Comparison of ENCODE assay signal across 7 cellular contexts in the genomic region with DNA sequence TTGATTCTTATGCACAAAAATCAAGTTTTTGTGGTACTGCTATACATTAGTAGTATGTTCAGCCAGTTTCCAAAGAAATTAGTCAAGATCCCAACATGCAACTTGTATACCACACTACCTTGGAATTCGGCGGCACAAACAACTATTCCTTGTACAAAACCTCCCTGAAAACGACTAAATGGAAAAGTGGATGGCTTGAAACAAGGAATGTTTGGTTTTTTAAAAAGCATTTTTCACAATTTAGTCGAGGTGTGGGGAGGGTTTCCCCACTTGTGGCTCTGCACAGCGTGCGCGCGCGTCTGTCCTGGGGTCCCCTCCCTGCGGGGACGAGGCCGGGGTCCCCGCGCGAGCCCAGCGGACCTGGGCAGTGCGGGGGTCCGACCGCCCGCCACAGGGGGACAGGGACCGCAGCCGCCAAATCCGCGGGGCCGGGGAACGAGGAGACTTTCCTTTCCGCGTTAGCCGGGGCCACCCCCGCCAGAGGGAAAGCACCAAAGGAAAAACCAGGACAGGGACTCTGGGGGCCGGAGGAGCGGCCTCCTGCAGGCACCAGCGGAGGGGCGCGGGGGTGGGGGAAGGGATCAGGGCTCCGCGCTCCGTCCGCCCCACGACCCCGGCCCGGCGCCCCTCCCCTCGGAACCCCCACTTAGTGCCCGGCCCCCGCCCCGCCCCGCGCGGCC. TPM values are rescaled to one million over a fixed set of nuclear protein-coding genes. Genes with fewer than 3 reads are reported as not detected.
A peak's percentile ranks its signal among the peaks of the same experiment; 100 is the strongest.
DNase-seq lines count a peak whose midpoint lies in the region; ATAC-seq and TF ChIP-seq lines count a peak whose summit lies in the region.

No MANE protein-coding gene starts in this region.

- peaks cover 25% of the 10 kb centered on the region for H3K4me1 ChIP-seq in skeletal muscle satellite cell (ENCODE audit: control insufficient read depth, insufficient read depth, low read length)

- peak overlapping the region; percentile 79 for H3K4me3 ChIP-seq in astrocyte of the cerebellum (ENCODE audit: low read depth, low read length)
- H3K4me3 ChIP-seq in iPS-18c (ENCODE audit: insufficient read depth, low read depth, low read length): peak overlapping the region; percentile 64
- peak overlapping the region; percentile 96 for H3K4me3 ChIP-seq in skeletal muscle satellite cell (ENCODE audit: low read length)

- DNase-seq in G401 (ENCODE audit: low spot score) (peak; percentile 39), astrocyte of the cerebellum (ENCODE audit: low read depth) (no peak), SIG-M5 (lab: John Stamatoyannopoulos, UW) (no peak)

- no peaks in the 10 kb centered on the region for H3K36me3 ChIP-seq in skeletal muscle satellite cell (ENCODE audit: insufficient read depth, low read length)

- H3K4me2 ChIP-seq in skeletal muscle satellite cell (ENCODE audit: low read length): peak overlapping the region; percentile 79

- H3K9me3 ChIP-seq in iPS-18c (ENCODE audit: control insufficient read depth, insufficient read depth, low read length) (peaks cover 2% of the 10 kb centered on the region), skeletal muscle satellite cell (replicated peaks; ENCODE audit: low read length) (no peaks in the 10 kb centered on the region)

- in situ Hi-C loops in G401 (cut with HindIII; ENCODE audit: low sequenced_read_pairs): no loop called here
- in situ Hi-C loops in astrocyte of the cerebellum (cut with HindIII; ENCODE audit: low sequenced_read_pairs): no loop called here

- peak overlapping the region; percentile 96 for H3K9ac ChIP-seq in skeletal muscle satellite cell (ENCODE audit: low read depth, low read length)

- TF ChIP-seq CTCF in astrocyte of the cerebellum (IDR thresholded peaks at IDR 0.05; ENCODE audit: low read depth, low read length, missing control alignments): no peak

- H3K27me3 ChIP-seq in skeletal muscle satellite cell (ENCODE audit: control insufficient read depth, insufficient read depth, low read length): no peaks in the 10 kb centered on the region

- ATAC-seq in GM21367 (IDR thresholded peaks at IDR 0.05; ENCODE audit: unreplicated experiment) (peak; percentile 19), HG03565 (IDR thresholded peaks at IDR 0.05; ENCODE audit: unreplicated experiment) (peak; percentile 13)

RNA-seq across cellular contexts. Expression of gene SOCS6, which starts 0.5 kb away (rescaled TPM):
- total RNA-seq in G401 (2014; rRNA removed; shearing (Covaris generic)): 32.5 and 52.1 TPM in 2 replicates
- 26.6 and 33.2 TPM in 2 replicates for total RNA-seq in skeletal muscle satellite cell (2012; rRNA removed)
